Comparison of ENCODE assay signal across 7 cellular contexts in genomic region chr20:34824026-34824860, GRCh38. TPM values are rescaled to one million over a fixed set of nuclear protein-coding genes. Genes with fewer than 3 reads are reported as not detected.
A peak's percentile ranks its signal among the peaks of the same experiment; 100 is the strongest.
DNase-seq lines count a peak whose midpoint lies in the region; ATAC-seq lines count a peak whose summit lies in the region.

No MANE protein-coding gene starts in this region.

- ATAC-seq in GM18520 (IDR thresholded peaks at IDR 0.05; ENCODE audit: unreplicated experiment) (peak; percentile 45), HG03439 (IDR thresholded peaks at IDR 0.05; ENCODE audit: unreplicated experiment) (peak; percentile 49)

- H3K14ac ChIP-seq in mesenchymal stem cell (ENCODE audit: low read length in 2 of 2): peak overlapping the region in 1 of 2 experiments; percentile 98

- H3K23ac ChIP-seq in mesenchymal stem cell (ENCODE audit: low read length in 2 of 2): no peak overlapping the region

- peak overlapping the region; percentile 85 for H3K4me3 ChIP-seq in effector memory CD4-positive, alpha-beta T cell (ENCODE audit: insufficient read depth, low read depth, low read length, poor library complexity, severe bottlenecking)
- peak overlapping the region; percentile 91 to 99 for H3K4me3 ChIP-seq in mesenchymal stem cell (ENCODE audit: insufficient read depth in 1 of 2, low read depth in 1 of 2, low read length in 2 of 2)

- H2AFZ ChIP-seq in mesenchymal stem cell (ENCODE audit: low read depth, low read length): no peak overlapping the region

- POLR2A ChIA-PET in activated CD4-positive, alpha-beta memory T cell treated with anti-CD3 and anti-CD28 coated beads for 36 hours (lab: Charles Lee): interaction anchor here (0.9 to 1.2 kb wide), 3 partner anchors 49 to 521 kb away, joined by 3 read pairs; partner anchors contain the start of genes ACSS2 and AHCY

- peak overlapping the region; percentile 47 for H3K4me2 ChIP-seq in mesenchymal stem cell (ENCODE audit: low read length, poor library complexity, severe bottlenecking)

- H3K4me3 Mint-ChIP-seq in activated CD4-positive, alpha-beta memory T cell treated with anti-CD3 and anti-CD28 coated beads for 36 hours: peak overlapping the region; percentile 99

- H3K9me3 Mint-ChIP-seq in activated CD4-positive, alpha-beta memory T cell treated with anti-CD3 and anti-CD28 coated beads for 36 hours: no peaks in the 10 kb centered on the region

- peaks cover 4% of the 10 kb centered on the region for H3K36me3 ChIP-seq in effector memory CD4-positive, alpha-beta T cell (ENCODE audit: control insufficient read depth, insufficient read depth, low read length)
- no peaks in the 10 kb centered on the region for H3K36me3 ChIP-seq in mesenchymal stem cell (ENCODE audit: control insufficient read depth in 1 of 2, insufficient read depth in 2 of 2, low read depth in 1 of 2, low read length in 2 of 2)

- peak overlapping the region; percentile 94 for H3K27ac Mint-ChIP-seq in activated CD4-positive, alpha-beta memory T cell treated with anti-CD3 and anti-CD28 coated beads for 36 hours

- peak overlapping the region; percentile 65 for H2BK15ac ChIP-seq in mesenchymal stem cell (ENCODE audit: low read depth, poor library complexity, severe bottlenecking)

- H3K27me3 ChIP-seq in effector memory CD4-positive, alpha-beta T cell (replicated peaks; ENCODE audit: control insufficient read depth, insufficient read depth, low read length, poor library complexity, severe bottlenecking): no peaks in the 10 kb centered on the region
- H3K27me3 ChIP-seq in mesenchymal stem cell (ENCODE audit: control insufficient read depth in 1 of 2, insufficient read depth in 1 of 2, low read length in 2 of 2): no peaks in the 10 kb centered on the region

- peak overlapping the region; percentile 27 for H2AK5ac ChIP-seq in mesenchymal stem cell (ENCODE audit: low read length, severe bottlenecking)

- H3K79me1 ChIP-seq in mesenchymal stem cell (replicated peaks; ENCODE audit: low read length, poor library complexity, severe bottlenecking): no peaks in the 10 kb centered on the region

- H2BK12ac ChIP-seq in mesenchymal stem cell (ENCODE audit: low read length in 2 of 2): no peak overlapping the region

- peaks cover 13% of the 10 kb centered on the region for H3K4me1 ChIP-seq in effector memory CD4-positive, alpha-beta T cell (ENCODE audit: control insufficient read depth, insufficient read depth, low read length, poor library complexity, severe bottlenecking)
- peaks cover 6% of the 10 kb centered on the region for H3K4me1 ChIP-seq in mesenchymal stem cell (ENCODE audit: control insufficient read depth, insufficient read depth, low read depth, low read length)

- H3K27me3 Mint-ChIP-seq in activated CD4-positive, alpha-beta memory T cell treated with anti-CD3 and anti-CD28 coated beads for 36 hours: no peaks in the 10 kb centered on the region

- CTCF ChIA-PET in activated CD4-positive, alpha-beta memory T cell treated with anti-CD3 and anti-CD28 coated beads for 36 hours (lab: Charles Lee): interaction anchor here (0.7 to 1.8 kb wide), 6 partner anchors 50 to 511 kb away, joined by 3 to 7 read pairs (median 4); partner anchors contain the start of genes GSS and MYH7B

- peak overlapping the region; percentile 85 to 97 for H3K18ac ChIP-seq in mesenchymal stem cell (ENCODE audit: low read depth in 1 of 2, low read length in 2 of 2)

- no peaks in the 10 kb centered on the region for H3K9me3 ChIP-seq in effector memory CD4-positive, alpha-beta T cell (ENCODE audit: control insufficient read depth, low read length)
- H3K9me3 ChIP-seq in mesenchymal stem cell (ENCODE audit: control insufficient read depth, low read length): no peaks in the 10 kb centered on the region

- intact Hi-C loops in activated CD4-positive, alpha-beta memory T cell treated with anti-CD3 and anti-CD28 coated beads for 36 hours (cut with micrococcal nuclease): loop anchor here (1.0 to 10.0 kb wide), 4 partner anchors 53 to 521 kb away; partner anchors contain the start of genes ACSS2, AHCY and TRPC4AP

- peak overlapping the region; percentile 89 for H4K8ac ChIP-seq in mesenchymal stem cell (ENCODE audit: low read length)

- H2BK120ac ChIP-seq in mesenchymal stem cell (ENCODE audit: low read depth, low read length): no peak overlapping the region

- peak overlapping the region in 1 of 2 experiments; percentile 92 for H3K4ac ChIP-seq in mesenchymal stem cell (ENCODE audit: low read depth in 1 of 2, low read length in 2 of 2)

- peaks cover 9% of the 10 kb centered on the region for H3K36me3 Mint-ChIP-seq in activated CD4-positive, alpha-beta memory T cell treated with anti-CD3 and anti-CD28 coated beads for 36 hours

- H4K91ac ChIP-seq in mesenchymal stem cell (ENCODE audit: low read length): no peak overlapping the region

- peak overlapping the region; percentile 96 for H3K9ac ChIP-seq in mesenchymal stem cell (ENCODE audit: low read length)

- DNase-seq in NCI-H69 (lab: John Stamatoyannopoulos, UW) (peak; percentile 78), mesenchymal stem cell (peak; percentile 63)
- peak; percentile 89 for DNase-seq in activated CD4-positive, alpha-beta memory T cell treated with anti-CD3 and anti-CD28 coated beads for 36 hours
- DNase-seq in effector memory CD4-positive, alpha-beta T cell: peak; percentile 47 to 63 (median 61)
- DNase-seq in stimulated activated CD8-positive, alpha-beta memory T cell treated with anti-CD3 and anti-CD28 coated beads, Interleukin-15, amount 100 ng/mL, for 48 hours (ENCODE audit: low read depth in 2 of 2): peak; percentile 53 to 71

- H3K4me1 Mint-ChIP-seq in activated CD4-positive, alpha-beta memory T cell treated with anti-CD3 and anti-CD28 coated beads for 36 hours (ENCODE audit: low read depth): peaks cover 42% of the 10 kb centered on the region

- no peak overlapping the region for H2BK5ac ChIP-seq in mesenchymal stem cell (ENCODE audit: low read depth, low read length, poor library complexity, severe bottlenecking)

- H3K27ac ChIP-seq in effector memory CD4-positive, alpha-beta T cell (ENCODE audit: insufficient read depth, low read length, poor library complexity, severe bottlenecking): peak overlapping the region; percentile 76
- H3K27ac ChIP-seq in mesenchymal stem cell (ENCODE audit: low read length, poor library complexity, severe bottlenecking): peak overlapping the region; percentile 51

- 25% methylated on average over 4 of the region's 4 CpGs for WGBS in mesenchymal stem cell

RNA-seq across cellular contexts. Expression of gene NCOA6, which starts 1.2 kb away (rescaled TPM):
- total RNA-seq in activated CD4-positive, alpha-beta memory T cell treated with anti-CD3 and anti-CD28 coated beads for 36 hours: 10 to 100 TPM; 19.6 to 20.7 TPM
- polyA plus RNA-seq in mesenchymal stem cell (2013, experiment 1 of 2): 28.3 TPM
- polyA plus RNA-seq in mesenchymal stem cell (2013, experiment 2 of 2): 25.6 TPM

RNA-seq across cellular contexts. Expression of gene GGT7, which starts 48.4 kb away (rescaled TPM):
- total RNA-seq in activated CD4-positive, alpha-beta memory T cell treated with anti-CD3 and anti-CD28 coated beads for 36 hours: 10 to 100 TPM; 12.3 to 14.2 TPM
- polyA plus RNA-seq in mesenchymal stem cell (2013, experiment 1 of 2): 15.1 TPM
- polyA plus RNA-seq in mesenchymal stem cell (2013, experiment 2 of 2): 14.4 TPM

RNA-seq across cellular contexts. Expression of gene ACSS2, which starts 52.2 kb away (rescaled TPM):
- 10 to 100 TPM; 45.6 to 47.7 TPM for total RNA-seq in activated CD4-positive, alpha-beta memory T cell treated with anti-CD3 and anti-CD28 coated beads for 36 hours
- 76.1 TPM for polyA plus RNA-seq in mesenchymal stem cell (2013, experiment 1 of 2)
- 72.3 TPM for polyA plus RNA-seq in mesenchymal stem cell (2013, experiment 2 of 2)

Comparison
In these comparisons a context has a peak if more than half of its experiments do, and no peak if none do; other contexts are left out.
1. Peak in every context shown above with its lines: DNase-seq, ATAC-seq, H3K4me3 ChIP-seq and H3K27ac ChIP-seq.